In the genomic region with DNA sequence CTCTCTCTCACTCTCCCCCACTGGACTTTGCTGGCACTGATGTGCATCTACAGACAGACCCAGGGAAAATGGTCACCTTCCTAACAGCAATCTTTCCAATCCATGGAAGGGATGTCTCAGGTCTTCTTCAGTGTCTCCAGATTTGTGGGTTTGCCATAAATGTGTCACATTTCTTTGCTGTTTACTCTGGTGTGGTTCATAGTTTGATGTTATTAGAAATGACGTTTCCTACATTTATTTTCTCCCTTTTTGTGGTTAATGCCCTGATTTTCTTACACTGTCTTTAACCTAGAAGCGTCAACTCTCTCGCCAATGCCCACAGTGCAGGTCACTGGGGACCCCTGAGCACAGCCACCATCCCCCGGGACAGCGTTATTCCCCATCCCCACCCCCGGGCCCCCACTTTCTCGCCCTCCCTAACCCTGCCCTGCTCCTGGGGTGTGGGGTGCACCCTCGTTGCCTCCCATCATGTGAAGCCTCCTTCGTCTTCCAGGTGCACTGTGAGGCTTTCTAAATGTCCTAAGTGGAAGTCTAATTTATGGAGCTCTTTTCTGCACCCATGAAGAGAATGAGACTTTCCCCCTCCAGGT, we compare ENCODE assay signal across 3 cellular contexts.
TF ChIP-seq lines count a peak whose summit lies in the region.

No MANE protein-coding gene starts in this region.

TF ChIP-seq in HepG2, 621 proteins besides CTCF, POLR2A, EP300 and RAD21 (continues in another document):
- TF ChIP-seq RFXANK (CRISPR knock-in tag; IDR thresholded peaks at IDR 0.05), result no peak
- TF ChIP-seq, protein P1, sequence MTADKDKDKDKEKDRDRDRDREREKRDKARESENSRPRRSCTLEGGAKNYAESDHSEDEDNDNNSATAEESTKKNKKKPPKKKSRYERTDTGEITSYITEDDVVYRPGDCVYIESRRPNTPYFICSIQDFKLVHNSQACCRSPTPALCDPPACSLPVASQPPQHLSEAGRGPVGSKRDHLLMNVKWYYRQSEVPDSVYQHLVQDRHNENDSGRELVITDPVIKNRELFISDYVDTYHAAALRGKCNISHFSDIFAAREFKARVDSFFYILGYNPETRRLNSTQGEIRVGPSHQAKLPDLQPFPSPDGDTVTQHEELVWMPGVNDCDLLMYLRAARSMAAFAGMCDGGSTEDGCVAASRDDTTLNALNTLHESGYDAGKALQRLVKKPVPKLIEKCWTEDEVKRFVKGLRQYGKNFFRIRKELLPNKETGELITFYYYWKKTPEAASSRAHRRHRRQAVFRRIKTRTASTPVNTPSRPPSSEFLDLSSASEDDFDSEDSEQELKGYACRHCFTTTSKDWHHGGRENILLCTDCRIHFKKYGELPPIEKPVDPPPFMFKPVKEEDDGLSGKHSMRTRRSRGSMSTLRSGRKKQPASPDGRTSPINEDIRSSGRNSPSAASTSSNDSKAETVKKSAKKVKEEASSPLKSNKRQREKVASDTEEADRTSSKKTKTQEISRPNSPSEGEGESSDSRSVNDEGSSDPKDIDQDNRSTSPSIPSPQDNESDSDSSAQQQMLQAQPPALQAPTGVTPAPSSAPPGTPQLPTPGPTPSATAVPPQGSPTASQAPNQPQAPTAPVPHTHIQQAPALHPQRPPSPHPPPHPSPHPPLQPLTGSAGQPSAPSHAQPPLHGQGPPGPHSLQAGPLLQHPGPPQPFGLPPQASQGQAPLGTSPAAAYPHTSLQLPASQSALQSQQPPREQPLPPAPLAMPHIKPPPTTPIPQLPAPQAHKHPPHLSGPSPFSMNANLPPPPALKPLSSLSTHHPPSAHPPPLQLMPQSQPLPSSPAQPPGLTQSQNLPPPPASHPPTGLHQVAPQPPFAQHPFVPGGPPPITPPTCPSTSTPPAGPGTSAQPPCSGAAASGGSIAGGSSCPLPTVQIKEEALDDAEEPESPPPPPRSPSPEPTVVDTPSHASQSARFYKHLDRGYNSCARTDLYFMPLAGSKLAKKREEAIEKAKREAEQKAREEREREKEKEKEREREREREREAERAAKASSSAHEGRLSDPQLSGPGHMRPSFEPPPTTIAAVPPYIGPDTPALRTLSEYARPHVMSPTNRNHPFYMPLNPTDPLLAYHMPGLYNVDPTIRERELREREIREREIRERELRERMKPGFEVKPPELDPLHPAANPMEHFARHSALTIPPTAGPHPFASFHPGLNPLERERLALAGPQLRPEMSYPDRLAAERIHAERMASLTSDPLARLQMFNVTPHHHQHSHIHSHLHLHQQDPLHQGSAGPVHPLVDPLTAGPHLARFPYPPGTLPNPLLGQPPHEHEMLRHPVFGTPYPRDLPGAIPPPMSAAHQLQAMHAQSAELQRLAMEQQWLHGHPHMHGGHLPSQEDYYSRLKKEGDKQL (CRISPR knock-in tag; IDR thresholded peaks at IDR 0.05; ENCODE audit: low read depth), result no peak
- TF ChIP-seq ZNF776 (CRISPR knock-in tag; IDR thresholded peaks at IDR 0.05), result no peak
- TF ChIP-seq, protein P2, sequence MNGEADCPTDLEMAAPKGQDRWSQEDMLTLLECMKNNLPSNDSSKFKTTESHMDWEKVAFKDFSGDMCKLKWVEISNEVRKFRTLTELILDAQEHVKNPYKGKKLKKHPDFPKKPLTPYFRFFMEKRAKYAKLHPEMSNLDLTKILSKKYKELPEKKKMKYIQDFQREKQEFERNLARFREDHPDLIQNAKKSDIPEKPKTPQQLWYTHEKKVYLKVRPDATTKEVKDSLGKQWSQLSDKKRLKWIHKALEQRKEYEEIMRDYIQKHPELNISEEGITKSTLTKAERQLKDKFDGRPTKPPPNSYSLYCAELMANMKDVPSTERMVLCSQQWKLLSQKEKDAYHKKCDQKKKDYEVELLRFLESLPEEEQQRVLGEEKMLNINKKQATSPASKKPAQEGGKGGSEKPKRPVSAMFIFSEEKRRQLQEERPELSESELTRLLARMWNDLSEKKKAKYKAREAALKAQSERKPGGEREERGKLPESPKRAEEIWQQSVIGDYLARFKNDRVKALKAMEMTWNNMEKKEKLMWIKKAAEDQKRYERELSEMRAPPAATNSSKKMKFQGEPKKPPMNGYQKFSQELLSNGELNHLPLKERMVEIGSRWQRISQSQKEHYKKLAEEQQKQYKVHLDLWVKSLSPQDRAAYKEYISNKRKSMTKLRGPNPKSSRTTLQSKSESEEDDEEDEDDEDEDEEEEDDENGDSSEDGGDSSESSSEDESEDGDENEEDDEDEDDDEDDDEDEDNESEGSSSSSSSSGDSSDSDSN (CRISPR knock-in tag; IDR thresholded peaks at IDR 0.05), result no peak
- TF ChIP-seq ZNF207 (IDR thresholded peaks at IDR 0.05; ENCODE audit: borderline replicate concordance), result no peak
- TF ChIP-seq, protein P3, sequence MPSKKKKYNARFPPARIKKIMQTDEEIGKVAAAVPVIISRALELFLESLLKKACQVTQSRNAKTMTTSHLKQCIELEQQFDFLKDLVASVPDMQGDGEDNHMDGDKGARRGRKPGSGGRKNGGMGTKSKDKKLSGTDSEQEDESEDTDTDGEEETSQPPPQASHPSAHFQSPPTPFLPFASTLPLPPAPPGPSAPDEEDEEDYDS (CRISPR knock-in tag; IDR thresholded peaks at IDR 0.05), result no peak
- TF ChIP-seq ZNF343 (CRISPR knock-in tag; IDR thresholded peaks at IDR 0.05), result no peak

TF ChIP-seq in endothelial cell of umbilical vein, 7 proteins besides CTCF, POLR2A, EP300 and RAD21:
- no peak for TF ChIP-seq GATA2 (IDR thresholded peaks at IDR 0.05; ENCODE audit: insufficient read depth, insufficient read length, low read depth, low read length)
- TF ChIP-seq, protein P4, sequence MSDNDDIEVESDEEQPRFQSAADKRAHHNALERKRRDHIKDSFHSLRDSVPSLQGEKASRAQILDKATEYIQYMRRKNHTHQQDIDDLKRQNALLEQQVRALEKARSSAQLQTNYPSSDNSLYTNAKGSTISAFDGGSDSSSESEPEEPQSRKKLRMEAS (IDR thresholded peaks at IDR 0.05; ENCODE audit: insufficient read depth, insufficient read length), result no peak
- no peak for TF ChIP-seq EZH2 (IDR thresholded peaks at IDR 0.05; ENCODE audit: borderline replicate concordance, low read depth, low read length, severe bottlenecking)
- TF ChIP-seq JUN (IDR thresholded peaks at IDR 0.05; ENCODE audit: borderline replicate concordance, insufficient read depth, insufficient read length, low read depth), result no peak
- no peak for TF ChIP-seq FOS (IDR thresholded peaks at IDR 0.05; ENCODE audit: borderline replicate concordance, insufficient read depth, low read length)
TF ChIP-seq in endothelial cell of umbilical vein: peak in this region for 0.

TF ChIP-seq in SK-N-SH treated with all-trans-retinoic acid at 6 μM for 48 hours, 23 proteins besides CTCF, POLR2A, EP300 and RAD21 (continued from another document):
- TF ChIP-seq, protein P5, sequence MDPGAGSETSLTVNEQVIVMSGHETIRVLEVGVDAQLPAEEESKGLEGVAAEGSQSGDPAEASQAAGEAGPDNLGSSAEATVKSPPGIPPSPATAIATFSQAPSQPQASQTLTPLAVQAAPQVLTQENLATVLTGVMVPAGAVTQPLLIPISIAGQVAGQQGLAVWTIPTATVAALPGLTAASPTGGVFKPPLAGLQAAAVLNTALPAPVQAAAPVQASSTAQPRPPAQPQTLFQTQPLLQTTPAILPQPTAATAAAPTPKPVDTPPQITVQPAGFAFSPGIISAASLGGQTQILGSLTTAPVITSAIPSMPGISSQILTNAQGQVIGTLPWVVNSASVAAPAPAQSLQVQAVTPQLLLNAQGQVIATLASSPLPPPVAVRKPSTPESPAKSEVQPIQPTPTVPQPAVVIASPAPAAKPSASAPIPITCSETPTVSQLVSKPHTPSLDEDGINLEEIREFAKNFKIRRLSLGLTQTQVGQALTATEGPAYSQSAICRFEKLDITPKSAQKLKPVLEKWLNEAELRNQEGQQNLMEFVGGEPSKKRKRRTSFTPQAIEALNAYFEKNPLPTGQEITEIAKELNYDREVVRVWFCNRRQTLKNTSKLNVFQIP (CRISPR knock-in tag; IDR thresholded peaks at IDR 0.05; ENCODE audit: borderline replicate concordance, low read depth), result no peak
- TF ChIP-seq RARB (CRISPR knock-in tag; IDR thresholded peaks at IDR 0.05) (no peak), TOX (CRISPR knock-in tag; IDR thresholded peaks at IDR 0.05; ENCODE audit: borderline replicate concordance) (no peak)
- TF ChIP-seq, protein P6, sequence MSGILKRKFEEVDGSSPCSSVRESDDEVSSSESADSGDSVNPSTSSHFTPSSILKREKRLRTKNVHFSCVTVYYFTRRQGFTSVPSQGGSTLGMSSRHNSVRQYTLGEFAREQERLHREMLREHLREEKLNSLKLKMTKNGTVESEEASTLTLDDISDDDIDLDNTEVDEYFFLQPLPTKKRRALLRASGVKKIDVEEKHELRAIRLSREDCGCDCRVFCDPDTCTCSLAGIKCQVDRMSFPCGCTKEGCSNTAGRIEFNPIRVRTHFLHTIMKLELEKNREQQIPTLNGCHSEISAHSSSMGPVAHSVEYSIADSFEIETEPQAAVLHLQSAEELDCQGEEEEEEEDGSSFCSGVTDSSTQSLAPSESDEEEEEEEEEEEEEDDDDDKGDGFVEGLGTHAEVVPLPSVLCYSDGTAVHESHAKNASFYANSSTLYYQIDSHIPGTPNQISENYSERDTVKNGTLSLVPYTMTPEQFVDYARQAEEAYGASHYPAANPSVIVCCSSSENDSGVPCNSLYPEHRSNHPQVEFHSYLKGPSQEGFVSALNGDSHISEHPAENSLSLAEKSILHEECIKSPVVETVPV (CRISPR knock-in tag; IDR thresholded peaks at IDR 0.05), result no peak
- TF ChIP-seq, protein P7, sequence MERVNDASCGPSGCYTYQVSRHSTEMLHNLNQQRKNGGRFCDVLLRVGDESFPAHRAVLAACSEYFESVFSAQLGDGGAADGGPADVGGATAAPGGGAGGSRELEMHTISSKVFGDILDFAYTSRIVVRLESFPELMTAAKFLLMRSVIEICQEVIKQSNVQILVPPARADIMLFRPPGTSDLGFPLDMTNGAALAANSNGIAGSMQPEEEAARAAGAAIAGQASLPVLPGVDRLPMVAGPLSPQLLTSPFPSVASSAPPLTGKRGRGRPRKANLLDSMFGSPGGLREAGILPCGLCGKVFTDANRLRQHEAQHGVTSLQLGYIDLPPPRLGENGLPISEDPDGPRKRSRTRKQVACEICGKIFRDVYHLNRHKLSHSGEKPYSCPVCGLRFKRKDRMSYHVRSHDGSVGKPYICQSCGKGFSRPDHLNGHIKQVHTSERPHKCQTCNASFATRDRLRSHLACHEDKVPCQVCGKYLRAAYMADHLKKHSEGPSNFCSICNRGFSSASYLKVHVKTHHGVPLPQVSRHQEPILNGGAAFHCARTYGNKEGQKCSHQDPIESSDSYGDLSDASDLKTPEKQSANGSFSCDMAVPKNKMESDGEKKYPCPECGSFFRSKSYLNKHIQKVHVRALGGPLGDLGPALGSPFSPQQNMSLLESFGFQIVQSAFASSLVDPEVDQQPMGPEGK (CRISPR knock-in tag; IDR thresholded peaks at IDR 0.05; ENCODE audit: borderline replicate concordance), result no peak
